Comparison of ENCODE assay signal across 8 cellular contexts in the genomic region with DNA sequence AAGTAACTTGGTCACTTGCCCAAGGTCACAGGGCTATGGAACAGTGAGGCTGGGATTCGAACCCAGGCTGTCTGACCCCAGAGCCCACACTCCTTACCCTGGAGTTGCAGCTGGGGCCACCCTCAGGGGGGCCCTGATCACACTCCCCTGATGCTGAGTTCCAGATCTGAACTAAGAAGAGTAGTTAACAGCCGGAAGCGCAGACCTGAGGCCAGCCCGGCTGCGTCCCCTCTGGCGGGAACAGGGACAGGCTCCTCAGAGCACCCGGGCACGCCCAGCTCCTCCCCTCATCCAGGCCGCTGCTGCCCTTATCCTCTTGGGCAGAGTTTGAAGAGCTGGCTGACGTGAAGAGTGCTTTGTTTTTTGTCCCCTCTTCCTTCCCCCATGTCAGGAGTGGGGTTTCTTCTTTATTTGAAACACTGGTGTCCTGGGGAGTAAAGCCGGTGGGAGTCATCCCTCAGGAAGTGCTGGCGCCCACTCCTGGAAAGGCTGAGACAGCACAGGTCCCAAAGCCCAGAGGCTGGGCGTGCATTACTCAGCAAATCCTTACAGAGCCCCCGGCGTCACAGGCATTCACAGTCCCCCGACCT. TPM values are rescaled to one million over a fixed set of nuclear protein-coding genes. Genes with fewer than 3 reads are reported as not detected.
DNase-seq lines count a peak whose midpoint lies in the region; ATAC-seq and TF ChIP-seq lines count a peak whose summit lies in the region.

No MANE protein-coding gene starts in this region.

- H3K79me2 ChIP-seq in neural cell (replicated peaks; ENCODE audit: insufficient read depth, low read length): no peaks in the 10 kb centered on the region

- no peaks in the 10 kb centered on the region for H3K27me3 Mint-ChIP-seq in CD8-positive, alpha-beta T cell (ENCODE audit: low read depth)
- H3K27me3 Mint-ChIP-seq in activated CD8-positive, alpha-beta memory T cell treated with anti-CD3 and anti-CD28 coated beads, Interleukin-2, amount 10 ng/mL, durations not matched to agents 7 days and 5 days: no peaks in the 10 kb centered on the region

- CTCF ChIA-PET in CD8-positive, alpha-beta T cell (lab: Charles Lee): interaction anchor here (1.1 to 13.3 kb wide), 5 partner anchors 14 to 90 kb away, joined by 3 to 531 read pairs (median 122); partner anchors contain the start of genes C12orf57, PTPN6, RNU7-1 and SPSB2
- CTCF ChIA-PET in activated CD8-positive, alpha-beta memory T cell treated with anti-CD3 and anti-CD28 coated beads, Interleukin-2, amount 10 ng/mL, durations not matched to agents 7 days and 5 days (lab: Charles Lee): interaction anchor here (0.8 to 13.5 kb wide), 13 partner anchors 17 to 151 kb away, joined by 3 to 709 read pairs (median 5); partner anchors contain the start of genes ATN1, C12orf57, ENO2 and LPCAT3

- intact Hi-C loops in CD8-positive, alpha-beta T cell (cut with DNase I, micrococcal nuclease): loop anchor here (1.0 to 5.0 kb wide), 4 partner anchors 8 to 509 kb away; partner anchors contain the start of genes C12orf57 (in 2 of the 2), EMG1 (in 1 of the 2), PHB2 (in 1 of the 2) and TAPBPL (in 1 of the 2)

- H3K9me2 ChIP-seq in neural cell (ENCODE audit: insufficient read depth, low read length): no peaks in the 10 kb centered on the region

- H3F3A ChIP-seq in neural cell (ENCODE audit: insufficient read depth, low read length, poor library complexity, severe bottlenecking): no peaks in the 10 kb centered on the region

- H3K4me1 Mint-ChIP-seq in CD8-positive, alpha-beta T cell (ENCODE audit: low read depth): peaks cover 69% of the 10 kb centered on the region
- peaks cover 75% of the 10 kb centered on the region for H3K4me1 Mint-ChIP-seq in activated CD8-positive, alpha-beta memory T cell treated with anti-CD3 and anti-CD28 coated beads, Interleukin-2, amount 10 ng/mL, durations not matched to agents 7 days and 5 days

- H3K4me3 Mint-ChIP-seq in CD8-positive, alpha-beta T cell: peak overlapping the region; percentile 90
- peak overlapping the region; percentile 61 for H3K4me3 Mint-ChIP-seq in activated CD8-positive, alpha-beta memory T cell treated with anti-CD3 and anti-CD28 coated beads, Interleukin-2, amount 10 ng/mL, durations not matched to agents 7 days and 5 days

- H3K4me2 ChIP-seq in neural cell (ENCODE audit: low read length): no peak overlapping the region

- TF ChIP-seq EP300 in neural cell (conservative IDR thresholded peaks at IDR 0.05; ENCODE audit: poor library complexity, severe bottlenecking): no peak

- H3K4me3 ChIP-seq in CD8-positive, alpha-beta T cell (ENCODE audit: low read depth, low read length): peak overlapping the region; percentile 0
- peak overlapping the region; percentile 49; the same call in 1 of the 2 replicates for H3K4me3 ChIP-seq in H7 (ENCODE audit: insufficient read depth, low read depth, low read length)
- H3K4me3 ChIP-seq in neural cell (ENCODE audit: low read length): no peak overlapping the region

- H3K9ac ChIP-seq in neural cell (ENCODE audit: low read length): no peak overlapping the region

- peak in 1 of 7 experiments; percentile 52 for DNase-seq in CD8-positive, alpha-beta T cell
- DNase-seq in H7 (peak; percentile 92), NCI-H345 treated with DMSO at 0.1 percent for 48 hours (lab: John Stamatoyannopoulos, UW; ENCODE audit: unreplicated experiment) (peak; percentile 87), fibroblast of the conjunctiva (ENCODE audit: low read depth) (peak; percentile 61)
- DNase-seq in activated CD8-positive, alpha-beta memory T cell treated with anti-CD3 and anti-CD28 coated beads, Interleukin-2, amount 10 ng/mL, durations not matched to agents 7 days and 5 days: peak; percentile 76

- peaks cover 62% of the 10 kb centered on the region for H3K36me3 Mint-ChIP-seq in CD8-positive, alpha-beta T cell
- H3K36me3 Mint-ChIP-seq in activated CD8-positive, alpha-beta memory T cell treated with anti-CD3 and anti-CD28 coated beads, Interleukin-2, amount 10 ng/mL, durations not matched to agents 7 days and 5 days: peaks cover 57% of the 10 kb centered on the region

- peaks cover 39% of the 10 kb centered on the region for H3K36me3 ChIP-seq in CD8-positive, alpha-beta T cell (ENCODE audit: insufficient read depth, low read length)
- H3K36me3 ChIP-seq in H7 (replicated peaks; ENCODE audit: control insufficient read depth, insufficient read depth, low read length): peaks cover 11% of the 10 kb centered on the region
- H3K36me3 ChIP-seq in neural cell (ENCODE audit: insufficient read depth, low read length): no peaks in the 10 kb centered on the region

- TF ChIP-seq CTCF in CD8-positive, alpha-beta T cell (IDR thresholded peaks at IDR 0.05): no peak
- peak; percentile 39 for TF ChIP-seq CTCF in neural cell (IDR thresholded peaks at IDR 0.05; ENCODE audit: poor library complexity, severe bottlenecking)

- no peaks in the 10 kb centered on the region for H4K20me1 ChIP-seq in neural cell (ENCODE audit: insufficient read depth)

- peaks cover 72% of the 10 kb centered on the region for H3K4me1 ChIP-seq in CD8-positive, alpha-beta T cell (ENCODE audit: insufficient read depth, low read length)

- ATAC-seq in CD8-positive, alpha-beta T cell: peak; percentile 21
- peak; percentile 29 for ATAC-seq in activated CD8-positive, alpha-beta memory T cell treated with anti-CD3 and anti-CD28 coated beads, Interleukin-2, amount 10 ng/mL, durations not matched to agents 7 days and 5 days
- ATAC-seq in GM19351 (IDR thresholded peaks at IDR 0.05; ENCODE audit: unreplicated experiment) (no peak), GM18517 (IDR thresholded peaks at IDR 0.05; ENCODE audit: unreplicated experiment) (no peak)

- H2AFZ ChIP-seq in neural cell (ENCODE audit: low read depth, low read length): no peak overlapping the region

- no peaks in the 10 kb centered on the region for H3K9me3 ChIP-seq in CD8-positive, alpha-beta T cell (ENCODE audit: low read length)
- no peaks in the 10 kb centered on the region for H3K9me3 ChIP-seq in neural cell (ENCODE audit: low read length)

- H3K9me3 Mint-ChIP-seq in CD8-positive, alpha-beta T cell: no peaks in the 10 kb centered on the region
- H3K9me3 Mint-ChIP-seq in activated CD8-positive, alpha-beta memory T cell treated with anti-CD3 and anti-CD28 coated beads, Interleukin-2, amount 10 ng/mL, durations not matched to agents 7 days and 5 days (ENCODE audit: low read depth): no peaks in the 10 kb centered on the region

- H3K27ac Mint-ChIP-seq in CD8-positive, alpha-beta T cell: peak overlapping the region; percentile 99
- peak overlapping the region; percentile 96 for H3K27ac Mint-ChIP-seq in activated CD8-positive, alpha-beta memory T cell treated with anti-CD3 and anti-CD28 coated beads, Interleukin-2, amount 10 ng/mL, durations not matched to agents 7 days and 5 days

- no peak for TF ChIP-seq RAD21 in neural cell (conservative IDR thresholded peaks at IDR 0.05)

- H3K27me3 ChIP-seq in CD8-positive, alpha-beta T cell (ENCODE audit: insufficient read depth, low read length): no peaks in the 10 kb centered on the region
- H3K27me3 ChIP-seq in H7 (ENCODE audit: control insufficient read depth, insufficient read depth, low read length): no peaks in the 10 kb centered on the region
- no peaks in the 10 kb centered on the region for H3K27me3 ChIP-seq in neural cell (ENCODE audit: insufficient read depth, low read depth, low read length)

- peak overlapping the region; percentile 40 for H3K27ac ChIP-seq in CD8-positive, alpha-beta T cell (ENCODE audit: low read depth, low read length)
- H3K27ac ChIP-seq in neural cell (ENCODE audit: low read length): no peak overlapping the region

- POLR2A ChIA-PET in CD8-positive, alpha-beta T cell (lab: Charles Lee): interaction anchor here (1.0 to 13.4 kb wide), 8 partner anchors 14 to 110 kb away, joined by 3 to 642 read pairs (median 5); partner anchors contain the start of genes ATN1, C12orf57, CDCA3 and ENO2

TF ChIP-seq in neural cell, 6 proteins besides CTCF, POLR2A, EP300 and RAD21 (continues in another document):
- no peak for TF ChIP-seq TAF1 (IDR thresholded peaks at IDR 0.05; ENCODE audit: low read depth)
- TF ChIP-seq EZH2 (IDR thresholded peaks at IDR 0.05; ENCODE audit: borderline replicate concordance, insufficient read depth, low read length, poor library complexity, severe bottlenecking): no peak
- no peak for TF ChIP-seq POLR2AphosphoS5 (IDR thresholded peaks at IDR 0.05)
- TF ChIP-seq MXI1 (conservative IDR thresholded peaks at IDR 0.05; ENCODE audit: poor library complexity, severe bottlenecking): no peak
- no peak for TF ChIP-seq SMC3 (conservative IDR thresholded peaks at IDR 0.05; ENCODE audit: poor library complexity)

RNA-seq across cellular contexts. Expression of gene PHB2, which starts 8.7 kb away (rescaled TPM):
- total RNA-seq in CD8-positive, alpha-beta T cell: 100 to 1,000 TPM; 145 to 148 TPM
- total RNA-seq in H7 (2014; rRNA removed; shearing (Covaris generic)): 482 and 560 TPM in 2 replicates
- total RNA-seq in activated CD8-positive, alpha-beta memory T cell treated with anti-CD3 and anti-CD28 coated beads, Interleukin-2, amount 10 ng/mL, durations not matched to agents 7 days and 5 days: 100 to 1,000 TPM; 211 to 271 TPM
- 210 and 230 TPM in 2 replicates for polyA plus RNA-seq in neural cell
- 111 and 121 TPM in 2 replicates for polyA minus RNA-seq in neural cell

RNA-seq across cellular contexts. Expression of gene EMG1, which starts 8.9 kb away (rescaled TPM):
- total RNA-seq in CD8-positive, alpha-beta T cell: 10 to 100 TPM; 42.8 to 43.2 TPM
- total RNA-seq in H7 (2014; rRNA removed; shearing (Covaris generic)): 56.6 and 59.5 TPM in 2 replicates
- 10 to 100 TPM; 59.9 to 69.5 TPM for total RNA-seq in activated CD8-positive, alpha-beta memory T cell treated with anti-CD3 and anti-CD28 coated beads, Interleukin-2, amount 10 ng/mL, durations not matched to agents 7 days and 5 days
- polyA plus RNA-seq in neural cell: 27.3 and 33.2 TPM in 2 replicates
- 22.0 and 23.9 TPM in 2 replicates for polyA minus RNA-seq in neural cell

RNA-seq across cellular contexts. Expression of gene PTPN6, which starts 10.6 kb away (rescaled TPM):
- 10 to 100 TPM; 63.2 to 63.9 TPM for total RNA-seq in CD8-positive, alpha-beta T cell
- total RNA-seq in H7 (2014; rRNA removed; shearing (Covaris generic)): 25.0 and 34.3 TPM in 2 replicates
- 100 to 1,000 TPM; 283 to 367 TPM for total RNA-seq in activated CD8-positive, alpha-beta memory T cell treated with anti-CD3 and anti-CD28 coated beads, Interleukin-2, amount 10 ng/mL, durations not matched to agents 7 days and 5 days
- not detected in 2 replicates for polyA plus RNA-seq in neural cell
- 0.46 TPM in 1 of 2 replicates, not detected in the other for polyA minus RNA-seq in neural cell

RNA-seq across cellular contexts. Expression of gene C12orf57, which starts 18.0 kb away (rescaled TPM):
- 100 to 1,000 TPM; 328 to 356 TPM for total RNA-seq in CD8-positive, alpha-beta T cell
- total RNA-seq in H7 (2014; rRNA removed; shearing (Covaris generic)): 136 and 153 TPM in 2 replicates
- 100 to 1,000 TPM; 120 to 132 TPM for total RNA-seq in activated CD8-positive, alpha-beta memory T cell treated with anti-CD3 and anti-CD28 coated beads, Interleukin-2, amount 10 ng/mL, durations not matched to agents 7 days and 5 days
- polyA plus RNA-seq in neural cell: 477 and 500 TPM in 2 replicates
- polyA minus RNA-seq in neural cell: 118 and 135 TPM in 2 replicates

RNA-seq across cellular contexts. Expression of gene RNU7-1, which starts 18.2 kb away (rescaled TPM):
- not detected for total RNA-seq in CD8-positive, alpha-beta T cell
- not detected in 2 replicates for total RNA-seq in H7 (2014; rRNA removed; shearing (Covaris generic))
- not detected for total RNA-seq in activated CD8-positive, alpha-beta memory T cell treated with anti-CD3 and anti-CD28 coated beads, Interleukin-2, amount 10 ng/mL, durations not matched to agents 7 days and 5 days
- polyA plus RNA-seq in neural cell: not detected in 2 replicates
- not detected in 2 replicates for polyA minus RNA-seq in neural cell

Comparison
In these comparisons a context has a peak if more than half of its experiments do, and no peak if none do; other contexts are left out.
1. ATAC-seq: peak in CD8-positive, alpha-beta T cell (single experiment) and activated CD8-positive, alpha-beta memory T cell treated with anti-CD3 and anti-CD28 coated beads, Interleukin-2, amount 10 ng/mL, durations not matched to agents 7 days and 5 days (single experiment); none in GM19351 (single experiment) and GM18517 (single experiment).